ENCODE assay signal across 23 cellular contexts in genomic region chr2:190210471-190210870, GRCh38.
"Had no signal": no experiment of that assay in that cellular context is flagged by ENCODE, and none has a peak within 500 bp of the region (broad histone marks: within the 10 kb centered on the region; RNA-seq: fewer than 3 reads in every experiment).

No MANE protein-coding gene starts in this region.

- DNase-seq: activated CD4-positive, alpha-beta T cell treated with anti-CD3 and anti-CD28 coated beads for 1 hour; activated CD8-positive, alpha-beta memory T cell treated with anti-CD3 and anti-CD28 coated beads, Interleukin-2, amount 50 U/mL, for 4 hours; activated naive CD4-positive, alpha-beta T cell; activated T-cell treated with anti-CD3 and anti-CD28 coated beads, Interleukin-2, amount 50 U/mL, for 4 hours; amniotic stem cell; effector CD4-positive, alpha-beta T cell; heart left ventricle; left lung; naive B cell; occipital lobe; posterior cingulate gyrus; right lobe of liver; small intestine; stimulated activated CD4-positive, alpha-beta T cell treated with anti-CD3 and anti-CD28 coated beads, Interleukin-2, amount 100 ng/mL, for 24 hours; stimulated activated naive CD8-positive, alpha-beta T cell treated with anti-CD3 and anti-CD28 coated beads, Interleukin-15, amount 100 ng/mL, for 72 hours had no signal

- H3K27ac Mint-ChIP-seq: activated naive CD8-positive, alpha-beta T cell; activated T-helper 2 cell treated with anti-CD3 and anti-CD28 coated beads, Interferon-gamma antibody, Interleukin-2, Interleukin-4, amounts not matched to agents 10 μg/mL and 5 μg/mL and 100 μg/mL, durations not matched to agents 14 hours and 24 hours and 36 hours; naive B cell; stimulated activated effector memory CD8-positive, alpha-beta T cell treated with anti-CD3 and anti-CD28 coated beads, Interleukin-12 subunit alpha, Interleukin-12 subunit beta, amount 100 ng/mL, for 72 hours; stimulated activated naive CD8-positive, alpha-beta T cell treated with anti-CD3 and anti-CD28 coated beads, Interleukin-15, amount 100 ng/mL, for 72 hours had no signal

- H3K27me3 ChIP-seq: cardiac muscle cell, heart left ventricle, left lung, right lobe of liver, suprapubic skin, tibial nerve had no signal

- H3K27me3 Mint-ChIP-seq: activated naive CD8-positive, alpha-beta T cell; naive B cell; stimulated activated naive CD8-positive, alpha-beta T cell treated with anti-CD3 and anti-CD28 coated beads, Interleukin-15, amount 100 ng/mL, for 72 hours had no signal

- H3K36me3 ChIP-seq: suprapubic skin had no signal

- H3K4me1 ChIP-seq: left lung, right lobe of liver had no signal

- H3K4me3 ChIP-seq: cardiac muscle cell, heart left ventricle, left lung, lung, right lobe of liver, suprapubic skin, tibial nerve had no signal

- ATAC-seq: activated T-cell treated with anti-CD3 and anti-CD28 coated beads, Interleukin-2, amount 50 U/mL, for 4 hours; heart left ventricle; left lung; right lobe of liver; stimulated activated effector memory CD8-positive, alpha-beta T cell treated with anti-CD3 and anti-CD28 coated beads, Interleukin-12 subunit alpha, Interleukin-12 subunit beta, amount 100 ng/mL, for 72 hours; stimulated activated naive CD8-positive, alpha-beta T cell treated with anti-CD3 and anti-CD28 coated beads, Interleukin-15, amount 100 ng/mL, for 72 hours had no signal

- H3K27ac ChIP-seq: cardiac muscle cell, heart left ventricle, left lung, right lobe of liver, suprapubic skin, tibial nerve had no signal

- H3K4me3 Mint-ChIP-seq: activated naive CD8-positive, alpha-beta T cell; activated T-cell treated with anti-CD3 and anti-CD28 coated beads, Interleukin-2, amount 50 U/mL, for 4 hours; naive B cell; neural crest cell; stimulated activated effector memory CD8-positive, alpha-beta T cell treated with anti-CD3 and anti-CD28 coated beads, Interleukin-12 subunit alpha, Interleukin-12 subunit beta, amount 100 ng/mL, for 72 hours; stimulated activated naive CD8-positive, alpha-beta T cell treated with anti-CD3 and anti-CD28 coated beads, Interleukin-15, amount 100 ng/mL, for 72 hours had no signal

- H3K9me3 ChIP-seq: heart left ventricle, left lung, right lobe of liver, suprapubic skin, tibial nerve had no signal

- H3K9me3 Mint-ChIP-seq: activated T-cell treated with anti-CD3 and anti-CD28 coated beads, Interleukin-2, amount 50 U/mL, for 4 hours; activated T-helper 2 cell treated with anti-CD3 and anti-CD28 coated beads, Interferon-gamma antibody, Interleukin-2, Interleukin-4, amounts not matched to agents 10 μg/mL and 5 μg/mL and 100 μg/mL, durations not matched to agents 14 hours and 24 hours and 36 hours; naive B cell; neural crest cell; stimulated activated effector memory CD8-positive, alpha-beta T cell treated with anti-CD3 and anti-CD28 coated beads, Interleukin-12 subunit alpha, Interleukin-12 subunit beta, amount 100 ng/mL, for 72 hours; stimulated activated naive CD8-positive, alpha-beta T cell treated with anti-CD3 and anti-CD28 coated beads, Interleukin-15, amount 100 ng/mL, for 72 hours had no signal
